In genomic region chr2:24048662-24049484, GRCh38 we compare ENCODE assay signal across 8 cellular contexts. TPM values are rescaled to one million over a fixed set of nuclear protein-coding genes. Genes with fewer than 3 reads are reported as not detected.
DNase-seq lines count a peak whose midpoint lies in the region; ATAC-seq and TF ChIP-seq lines count a peak whose summit lies in the region.

No MANE protein-coding gene starts in this region.

- H3K27me3 ChIP-seq in H7 (ENCODE audit: control insufficient read depth, insufficient read depth, low read length) (peaks cover 10% of the 10 kb centered on the region; the same call in 1 of the 2 replicates), liver (ENCODE audit: control insufficient read depth in 4 of 4, insufficient read depth in 4 of 4, low read length in 3 of 4) (no peaks in the 10 kb centered on the region)

- TF ChIP-seq CTCF in AG04449 (IDR thresholded peaks at IDR 0.05; ENCODE audit: insufficient read depth, low read length, missing control alignments) = no peak
- TF ChIP-seq CTCF in VCaP (conservative IDR thresholded peaks at IDR 0.05) = no peak
- no peak for TF ChIP-seq CTCF in liver (IDR thresholded peaks at IDR 0.05; ENCODE audit: low read depth, low read length, missing input control)

- TF ChIP-seq RAD21 in liver (IDR thresholded peaks at IDR 0.05) = no peak

- H3K9ac ChIP-seq in liver (ENCODE audit: low read depth in 1 of 2, low read length in 2 of 2) = no peak overlapping the region

- H3K4me1 ChIP-seq in liver (ENCODE audit: control insufficient read depth in 4 of 4, insufficient read depth in 4 of 4, low read length in 3 of 4) = peaks cover 3 to 28% (median 18%) of the 10 kb centered on the region in 4 donors

- ATAC-seq in HG03196 (IDR thresholded peaks at IDR 0.05; ENCODE audit: unreplicated experiment) (no peak), GM19452 (IDR thresholded peaks at IDR 0.05; ENCODE audit: unreplicated experiment) (no peak), HG02678 (IDR thresholded peaks at IDR 0.05; ENCODE audit: unreplicated experiment) (no peak), HG02870 (IDR thresholded peaks at IDR 0.05; ENCODE audit: unreplicated experiment) (no peak)

- CTCF ChIA-PET in AG04449 (lab: Yijun Ruan, JAX) = interaction anchor here (1.1 kb wide), 1 partner anchor 36 kb away, joined by 4 read pairs; the partner anchor contains the start of gene TP53I3

- POLR2A ChIA-PET in AG04449 (lab: Yijun Ruan, JAX) = interaction anchor here (1.1 kb wide), 1 partner anchor 122 kb away, joined by 3 read pairs; the partner anchor contains the start of gene ATAD2B

- WGBS in liver = 32% methylated on average over 23 of the region's 23 CpGs

- H3K9me3 ChIP-seq in liver (ENCODE audit: control insufficient read depth in 4 of 4, low read length in 3 of 4) = no peaks in the 10 kb centered on the region

- H3K36me3 ChIP-seq in H7 (replicated peaks; ENCODE audit: control insufficient read depth, insufficient read depth, low read length) (no peaks in the 10 kb centered on the region; the same call in 1 of the 2 replicates), liver (ENCODE audit: control insufficient read depth in 4 of 4, insufficient read depth in 3 of 4, low read depth in 1 of 4, low read length in 3 of 4) (no peaks in the 10 kb centered on the region)

- H3K27ac ChIP-seq in VCaP = peak overlapping the region; percentile 63; the same call in 1 of the 2 replicates
- no peak overlapping the region for H3K27ac ChIP-seq in liver (ENCODE audit: low read depth in 1 of 2, low read length in 2 of 2)

- DNase-seq in AG04449 (ENCODE audit: low read depth, low spot score) = no peak
- no peak for DNase-seq in H7

- H3K4me3 ChIP-seq in AG04449 (ENCODE audit: low read depth, low read length) (peak overlapping the region; percentile 64), H7 (ENCODE audit: insufficient read depth, low read depth, low read length) (peak overlapping the region; percentile 86), liver (ENCODE audit: low read depth in 1 of 3, low read length in 3 of 3) (peak overlapping the region in 2 of 3 donors; percentile 67 to 79)

TF ChIP-seq in liver, 16 proteins besides CTCF, POLR2A, EP300 and RAD21:
- TF ChIP-seq YY1 (IDR thresholded peaks at IDR 0.05) = no peak
TF ChIP-seq in liver: peak in this region for 0.

RNA-seq across cellular contexts. Expression of gene FKBP1B, which starts 0.7 kb away (rescaled TPM):
- 40.5 and 43.5 TPM in 2 replicates for total RNA-seq in H7 (2014; rRNA removed; shearing (Covaris generic))
- 10 to 100 TPM in 1 of 2 donors, 1 to 10 TPM in 1; 3.6 to 23.6 TPM for total RNA-seq in liver
- 10 to 100 TPM in 1 of 2 donors, 1 to 10 TPM in 1; 7.8 to 15.3 TPM for polyA plus RNA-seq in liver

RNA-seq across cellular contexts. Expression of gene WDCP, which starts 1.7 kb away (rescaled TPM):
- total RNA-seq in H7 (2014; rRNA removed; shearing (Covaris generic)) = 21.8 and 22.8 TPM in 2 replicates
- 1 to 10 TPM; 6.0 TPM for total RNA-seq in liver
- 1 to 10 TPM; 2.0 to 2.9 TPM for polyA plus RNA-seq in liver

RNA-seq across cellular contexts. Expression of gene SF3B6, which starts 27.3 kb away (rescaled TPM):
- total RNA-seq in H7 (2014; rRNA removed; shearing (Covaris generic)) = 125 and 181 TPM in 2 replicates
- total RNA-seq in liver = 10 to 100 TPM; 31.0 to 86.6 TPM
- 100 to 1,000 TPM in 1 of 2 donors, 10 to 100 TPM in 1; 64.6 to 104 TPM for polyA plus RNA-seq in liver

RNA-seq across cellular contexts. Expression of gene TP53I3, which starts 35.8 kb away (rescaled TPM):
- total RNA-seq in H7 (2014; rRNA removed; shearing (Covaris generic)) = 21.1 and 34.1 TPM in 2 replicates
- total RNA-seq in liver = 10 to 100 TPM in 1 of 2 donors, 1 to 10 TPM in 1; 10.0 to 19.5 TPM
- 10 to 100 TPM in 1 of 2 donors, 1 to 10 TPM in 1; 6.6 to 11.4 TPM for polyA plus RNA-seq in liver

RNA-seq across cellular contexts. Expression of gene MFSD2B, which starts 39.0 kb away (rescaled TPM):
- total RNA-seq in H7 (2014; rRNA removed; shearing (Covaris generic)) = 0.11 and 0.21 TPM in 2 replicates
- total RNA-seq in liver = 10 to 100 TPM in 1 of 2 donors, under 1 TPM in 1; 0.08 to 26.1 TPM
- polyA plus RNA-seq in liver = under 1 TPM; 0.02 to 0.36 TPM
